18 cellular contexts compared by ENCODE assay signal in genomic region chr20:31690124-31690666, GRCh38. TPM values are rescaled to one million over a fixed set of nuclear protein-coding genes. Genes with fewer than 3 reads are reported as not detected.
DNase-seq lines count a peak whose midpoint lies in the region; ATAC-seq lines count a peak whose summit lies in the region.
"Had no signal": no experiment of that assay in that cellular context is flagged by ENCODE, and none has a peak within 500 bp of the region (broad histone marks: within the 10 kb centered on the region; RNA-seq: fewer than 3 reads in every experiment).

No MANE protein-coding gene starts in this region.

- peak overlapping the region; percentile 71 for H3K27ac ChIP-seq in temporal lobe (ENCODE audit: low read depth, low read length)
- H3K27ac ChIP-seq: left lung, Peyer's patch, testis had no signal

- H3K27me3 Mint-ChIP-seq in activated T-cell treated with anti-CD3 and anti-CD28 coated beads, Interleukin-2, amount 50 U/mL, for 72 hours (ENCODE audit: low read depth) = no peaks in the 10 kb centered on the region
- no peaks in the 10 kb centered on the region for H3K27me3 Mint-ChIP-seq in T-helper 17 cell
- no peaks in the 10 kb centered on the region for H3K27me3 Mint-ChIP-seq in effector memory CD8-positive, alpha-beta T cell
- H3K27me3 Mint-ChIP-seq: naive B cell had no signal

- H3K9me3 Mint-ChIP-seq in activated T-cell treated with anti-CD3 and anti-CD28 coated beads, Interleukin-2, amount 50 U/mL, for 72 hours = no peaks in the 10 kb centered on the region
- H3K9me3 Mint-ChIP-seq in effector memory CD8-positive, alpha-beta T cell = no peaks in the 10 kb centered on the region
- H3K9me3 Mint-ChIP-seq: naive B cell had no signal

- H3K4me3 Mint-ChIP-seq in activated T-cell treated with anti-CD3 and anti-CD28 coated beads, Interleukin-2, amount 50 U/mL, for 72 hours = no peak overlapping the region
- no peak overlapping the region for H3K4me3 Mint-ChIP-seq in T-helper 17 cell
- peak overlapping the region in 1 of 2 donors; percentile 18 for H3K4me3 Mint-ChIP-seq in effector memory CD8-positive, alpha-beta T cell

- peaks cover 84% of the 10 kb centered on the region for H3K4me1 Mint-ChIP-seq in activated T-cell treated with anti-CD3 and anti-CD28 coated beads, Interleukin-2, amount 50 U/mL, for 72 hours (ENCODE audit: low read depth)
- H3K4me1 Mint-ChIP-seq in T-helper 17 cell = peaks cover 44% of the 10 kb centered on the region
- H3K4me1 Mint-ChIP-seq in effector memory CD8-positive, alpha-beta T cell (ENCODE audit: low read depth in 2 of 2) = peaks cover 49 to 65% of the 10 kb centered on the region in 2 donors

- H3K9me3 ChIP-seq in T-helper 17 cell (ENCODE audit: control insufficient read depth, low read length, poor library complexity, severe bottlenecking) = no peaks in the 10 kb centered on the region
- H3K9me3 ChIP-seq: left lung, Peyer's patch, testis had no signal

- H3K27ac Mint-ChIP-seq in activated T-cell treated with anti-CD3 and anti-CD28 coated beads, Interleukin-2, amount 50 U/mL, for 72 hours = peak overlapping the region; percentile 76
- H3K27ac Mint-ChIP-seq in T-helper 17 cell = peak overlapping the region; percentile 34
- H3K27ac Mint-ChIP-seq in effector memory CD8-positive, alpha-beta T cell = peak overlapping the region; percentile 62 to 96
- H3K27ac Mint-ChIP-seq: naive B cell had no signal

- no peak for ATAC-seq in activated T-cell treated with anti-CD3 and anti-CD28 coated beads, Interleukin-2, amount 50 U/mL, for 72 hours (replicated peaks in 1 of 2)
- no peak for ATAC-seq in T-helper 17 cell
- ATAC-seq in effector memory CD8-positive, alpha-beta T cell (replicated peaks) = no peak
- ATAC-seq: left lung had no signal

- H3K36me3 Mint-ChIP-seq in activated T-cell treated with anti-CD3 and anti-CD28 coated beads, Interleukin-2, amount 50 U/mL, for 72 hours (ENCODE audit: insufficient read depth in 2 of 2) = peaks cover 14 to 34% of the 10 kb centered on the region in 2 donors
- peaks cover 2% of the 10 kb centered on the region for H3K36me3 Mint-ChIP-seq in T-helper 17 cell (ENCODE audit: low read depth)
- H3K36me3 Mint-ChIP-seq in effector memory CD8-positive, alpha-beta T cell (ENCODE audit: insufficient read depth) = peaks cover 43% of the 10 kb centered on the region

- no peak for DNase-seq in activated T-cell treated with anti-CD3 and anti-CD28 coated beads, Interleukin-2, amount 50 U/mL, for 72 hours
- DNase-seq in activated T-cell treated with anti-CD3 and anti-CD28 coated beads for 4 hours = no peak
- DNase-seq in T-helper 17 cell = no peak
- no peak for DNase-seq in effector memory CD8-positive, alpha-beta T cell
- DNase-seq in stimulated activated CD4-positive, alpha-beta T cell treated with anti-CD3 and anti-CD28 coated beads, Interleukin-2, amount 100 ng/mL, for 24 hours = no peak
- no peak for DNase-seq in NCI-H2107 treated with DMSO at 0.1 percent for 48 hours (lab: John Stamatoyannopoulos, UW; ENCODE audit: unreplicated experiment)
- DNase-seq in dedifferentiated amniotic fluid mesenchymal stem cell (ENCODE audit: extremely low spot score) = no peak
- DNase-seq: activated CD4-positive, alpha-beta T cell treated with anti-CD3 and anti-CD28 coated beads for 48 hours; activated effector memory CD4-positive, alpha-beta T cell treated with Interleukin-2 at 50 U/mL for 16 hours; left lung; naive B cell; NCI-H2081; Peyer's patch; testis had no signal

RNA-seq across cellular contexts. Expression of gene BCL2L1, which starts 32.5 kb away (rescaled TPM):
- total RNA-seq in activated T-cell treated with anti-CD3 and anti-CD28 coated beads, Interleukin-2, amount 50 U/mL, for 72 hours = 100 to 1,000 TPM; 120 to 152 TPM
- total RNA-seq in T-helper 17 cell (10 to 100 TPM; 35.6 to 59.1 TPM), temporal lobe (42.5 TPM)

RNA-seq across cellular contexts. Expression of gene TPX2, which starts 48.9 kb away (rescaled TPM):
- total RNA-seq in activated T-cell treated with anti-CD3 and anti-CD28 coated beads, Interleukin-2, amount 50 U/mL, for 72 hours = 100 to 1,000 TPM; 114 to 132 TPM
- total RNA-seq in T-helper 17 cell (1 to 10 TPM in 1 of 2 donors, under 1 TPM in 1; 0.57 to 2.0 TPM), temporal lobe (6.6 TPM)

RNA-seq across cellular contexts. Expression of gene COX4I2, which starts 52.5 kb away (rescaled TPM):
- total RNA-seq in activated T-cell treated with anti-CD3 and anti-CD28 coated beads, Interleukin-2, amount 50 U/mL, for 72 hours = not detected
- total RNA-seq in T-helper 17 cell (not detected), temporal lobe (not detected)
- total RNA-seq: dermis microvascular lymphatic vessel endothelial cell, fibroblast of lung, M059J had no signal

Comparison
In these comparisons a context has a peak if more than half of its experiments do, and no peak if none do; other contexts are left out.
1. RNA of gene TPX2, which starts 48.9 kb away (total RNA-seq): 114 to 132 TPM in activated T-cell treated with anti-CD3 and anti-CD28 coated beads, Interleukin-2, amount 50 U/mL, for 72 hours; 6.6 TPM in temporal lobe (single experiment) and 0.57 to 2.0 TPM in T-helper 17 cell; every median in the first group is over 10 times any median in the second.
2. Peak in every context shown above with its lines, with median percentiles within 50 percentile points of each other: H3K27ac Mint-ChIP-seq.